Comparison of ENCODE assay signal across 27 cellular contexts in genomic region chr3:70049761-70050160, GRCh38. TPM values are rescaled to one million over a fixed set of nuclear protein-coding genes. Genes with fewer than 3 reads are reported as not detected.
DNase-seq lines count a peak whose midpoint lies in the region; ATAC-seq, FAIRE-seq and TF ChIP-seq lines count a peak whose summit lies in the region.
"Had no signal": no experiment of that assay in that cellular context is flagged by ENCODE, and none has a peak within 500 bp of the region (broad histone marks: within the 10 kb centered on the region; RNA-seq: fewer than 3 reads in every experiment).

No MANE protein-coding gene starts in this region.

- no peak overlapping the region for H3K4me3 Mint-ChIP-seq in astrocyte (ENCODE audit: unreplicated experiment)
- H3K4me3 Mint-ChIP-seq: activated CD8-positive, alpha-beta T cell treated with anti-CD3 and anti-CD28 coated beads for 36 hours; activated naive CD4-positive, alpha-beta T cell treated with anti-CD3 and anti-CD28 coated beads, Interleukin-2, amount 10 ng/mL, durations not matched to agents 7 days and 5 days; activated T-cell treated with anti-CD3 and anti-CD28 coated beads, Interleukin-2, amount 50 U/mL, for 4 hours; brain; naive thymus-derived CD4-positive, alpha-beta T cell had no signal

- no peaks in the 10 kb centered on the region for H3K9me3 Mint-ChIP-seq in astrocyte (ENCODE audit: unreplicated experiment)
- H3K9me3 Mint-ChIP-seq: activated CD8-positive, alpha-beta T cell treated with anti-CD3 and anti-CD28 coated beads for 36 hours; activated naive CD4-positive, alpha-beta T cell treated with anti-CD3 and anti-CD28 coated beads, Interleukin-2, amount 10 ng/mL, durations not matched to agents 7 days and 5 days; activated T-cell treated with anti-CD3 and anti-CD28 coated beads, Interleukin-2, amount 50 U/mL, for 4 hours; naive thymus-derived CD4-positive, alpha-beta T cell had no signal

- TF ChIP-seq POLR2A in tibial nerve (IDR thresholded peaks at IDR 0.05) = no peak

- H3K36me3 ChIP-seq in astrocyte (ENCODE audit: insufficient read depth, low read length) (no peaks in the 10 kb centered on the region), tibial nerve (no peaks in the 10 kb centered on the region)
- H3K36me3 ChIP-seq: BLaER1 treated with 17β-estradiol and CSF1 and Interleukin-3, amounts not matched to agents 10 nM and 100 nM had no signal

- H3K27me3 ChIP-seq in astrocyte (ENCODE audit: insufficient read depth, low read length) (no peaks in the 10 kb centered on the region), tibial nerve (no peaks in the 10 kb centered on the region)
- H3K27me3 ChIP-seq: BLaER1 treated with 17β-estradiol and CSF1 and Interleukin-3, amounts not matched to agents 10 nM and 100 nM had no signal

- TF ChIP-seq EP300 in tibial nerve (IDR thresholded peaks at IDR 0.05) = no peak

- FAIRE-seq in astrocyte (lab: Jason Lieb, UNC) = no peak
- FAIRE-seq: GM12892, keratinocyte had no signal

- H3K9ac ChIP-seq in astrocyte (ENCODE audit: low read length) = no peak overlapping the region
- H3K9ac ChIP-seq: BLaER1 treated with 17β-estradiol and CSF1 and Interleukin-3, amounts not matched to agents 10 nM and 100 nM; KMS-11 had no signal

- no peak for ATAC-seq in omental fat pad (ENCODE audit: low FRiP score)
- no peak for ATAC-seq in GM21423 (IDR thresholded peaks at IDR 0.05; ENCODE audit: unreplicated experiment)
- ATAC-seq: activated CD8-positive, alpha-beta T cell treated with anti-CD3 and anti-CD28 coated beads for 36 hours; activated T-cell treated with anti-CD3 and anti-CD28 coated beads, Interleukin-2, amount 50 U/mL, for 4 hours; naive thymus-derived CD4-positive, alpha-beta T cell had no signal

- DNase-seq in DMS 273 (lab: John Stamatoyannopoulos, UW; ENCODE audit: unreplicated experiment) (peak; percentile 27), DMS 273 treated with DMSO at 0.1 percent for 48 hours (lab: John Stamatoyannopoulos, UW) (no peak), astrocyte (ENCODE audit: low read depth) (peak; percentile 7), fibroblast of mammary gland (ENCODE audit: low read depth) (peak; percentile 36), stromal cell of bone marrow (ENCODE audit: low read depth) (peak; percentile 14), omental fat pad (ENCODE audit: low spot score) (no peak), tibial nerve (ENCODE audit: low spot score in 2 of 2) (no peak)
- DNase-seq: activated CD4-positive, CD25-positive, alpha-beta regulatory T cell; activated CD8-positive, alpha-beta T cell treated with anti-CD3 and anti-CD28 coated beads for 36 hours; activated naive CD4-positive, alpha-beta T cell treated with anti-CD3 and anti-CD28 coated beads, Interleukin-2, amount 10 ng/mL, durations not matched to agents 7 days and 5 days; activated T-cell treated with anti-CD3 and anti-CD28 coated beads, Interleukin-2, amount 50 U/mL, for 4 hours; dorsolateral prefrontal cortex; hippocampal formation; naive thymus-derived CD4-positive, alpha-beta T cell; NCI-H1105 treated with DMSO at 0.1 percent for 48 hours; NCI-H2107; NCI-H69; PC-9; stimulated activated CD4-positive, alpha-beta T cell treated with anti-CD3 and anti-CD28 coated beads, Interleukin-4, amount 100 ng/mL, for 24 hours had no signal

- no peak overlapping the region for H2AFZ ChIP-seq in astrocyte (ENCODE audit: low read depth, low read length)
- H2AFZ ChIP-seq: PC-9 had no signal

- H3K9me3 ChIP-seq in astrocyte (ENCODE audit: insufficient read depth, low read depth, low read length) (no peaks in the 10 kb centered on the region), tibial nerve (no peaks in the 10 kb centered on the region)
- H3K9me3 ChIP-seq: BLaER1 treated with 17β-estradiol and CSF1 and Interleukin-3, amounts not matched to agents 10 nM and 100 nM had no signal

- TF ChIP-seq CTCF in astrocyte (IDR thresholded peaks at IDR 0.05; ENCODE audit: insufficient read depth, low read depth, low read length) (no peak), fibroblast of mammary gland (conservative IDR thresholded peaks at IDR 0.05; ENCODE audit: control insufficient read depth, insufficient read depth, low read depth, low read length) (no peak), omental fat pad (IDR thresholded peaks at IDR 0.05) (no peak), tibial nerve (IDR thresholded peaks at IDR 0.05) (no peak)

- no peak overlapping the region for H3K4me2 ChIP-seq in astrocyte (ENCODE audit: low read length)
- H3K4me2 ChIP-seq: KMS-11, PC-9, smooth muscle cell had no signal

- H3K27me3 Mint-ChIP-seq in astrocyte (ENCODE audit: low read depth, unreplicated experiment) = no peaks in the 10 kb centered on the region

- no peak overlapping the region for H3K27ac Mint-ChIP-seq in astrocyte (ENCODE audit: unreplicated experiment)
- H3K27ac Mint-ChIP-seq: activated CD8-positive, alpha-beta T cell treated with anti-CD3 and anti-CD28 coated beads for 36 hours; activated naive CD4-positive, alpha-beta T cell treated with anti-CD3 and anti-CD28 coated beads, Interleukin-2, amount 10 ng/mL, durations not matched to agents 7 days and 5 days; brain had no signal

- H3K27ac ChIP-seq in astrocyte (ENCODE audit: low read depth, low read length) = no peak overlapping the region
- no peak overlapping the region for H3K27ac ChIP-seq in tibial nerve
- H3K27ac ChIP-seq: 22Rv1; BLaER1 treated with 17β-estradiol and CSF1 and Interleukin-3, amounts not matched to agents 10 nM and 100 nM; dorsolateral prefrontal cortex; KMS-11; PC-9 had no signal

- no peaks in the 10 kb centered on the region for H3K79me2 ChIP-seq in astrocyte (ENCODE audit: insufficient read depth, low read length)

- H3K4me3 ChIP-seq in astrocyte (ENCODE audit: insufficient read depth, low read depth, low read length) = no peak overlapping the region
- no peak overlapping the region for H3K4me3 ChIP-seq in fibroblast of mammary gland (ENCODE audit: control insufficient read depth, low read depth, low read length)
- no peak overlapping the region for H3K4me3 ChIP-seq in tibial nerve
- H3K4me3 ChIP-seq: BLaER1 treated with 17β-estradiol and CSF1 and Interleukin-3, amounts not matched to agents 10 nM and 100 nM; dorsolateral prefrontal cortex; PC-9; smooth muscle cell had no signal

- 68 to 70% methylated on average over 3 of the region's 3 CpGs for WGBS in tibial nerve, 2 donors

- H4K20me1 ChIP-seq in astrocyte (ENCODE audit: insufficient read depth, low read length) = no peaks in the 10 kb centered on the region
- H4K20me1 ChIP-seq: BLaER1 treated with 17β-estradiol and CSF1 and Interleukin-3, amounts not matched to agents 10 nM and 100 nM had no signal

- H3K4me1 ChIP-seq in astrocyte (ENCODE audit: insufficient read depth, low read length) (no peaks in the 10 kb centered on the region), tibial nerve (no peaks in the 10 kb centered on the region)

- H3K36me3 Mint-ChIP-seq in astrocyte (ENCODE audit: low read depth, unreplicated experiment) = no peaks in the 10 kb centered on the region
- H3K36me3 Mint-ChIP-seq: activated naive CD4-positive, alpha-beta T cell treated with anti-CD3 and anti-CD28 coated beads, Interleukin-2, amount 10 ng/mL, durations not matched to agents 7 days and 5 days; brain; naive thymus-derived CD4-positive, alpha-beta T cell had no signal

- H3K4me1 Mint-ChIP-seq in astrocyte (ENCODE audit: low read depth, unreplicated experiment) = peaks cover 28% of the 10 kb centered on the region
- H3K4me1 Mint-ChIP-seq: activated naive CD4-positive, alpha-beta T cell treated with anti-CD3 and anti-CD28 coated beads, Interleukin-2, amount 10 ng/mL, durations not matched to agents 7 days and 5 days; naive thymus-derived CD4-positive, alpha-beta T cell had no signal

RNA-seq across cellular contexts. Expression of gene SAMMSON, which starts 50.2 kb away (rescaled TPM):
- not detected in 2 replicates for total RNA-seq in astrocyte
- total RNA-seq in omental fat pad = not detected
- 1 to 10 TPM; 2.1 to 3.1 (median 2.3) TPM for total RNA-seq in tibial nerve
- total RNA-seq: activated CD8-positive, alpha-beta T cell treated with anti-CD3 and anti-CD28 coated beads for 36 hours; activated T-cell treated with anti-CD3 and anti-CD28 coated beads, Interleukin-2, amount 50 U/mL, for 4 hours; naive thymus-derived CD4-positive, alpha-beta T cell; PC-9; smooth muscle cell had no signal

Comparison
In these comparisons a context has a peak if more than half of its experiments do, and no peak if none do; other contexts are left out.
1. DNase-seq: peak in DMS 273 (single experiment), astrocyte (single experiment), fibroblast of mammary gland (single experiment) and stromal cell of bone marrow (single experiment); none in DMS 273 treated with DMSO at 0.1 percent for 48 hours (single experiment), omental fat pad (single experiment) and tibial nerve (0 of 2).